ENCODE assay signal across 1 cellular context in genomic region chr3:10459954-10460754, GRCh38.
TF ChIP-seq lines count a peak whose summit lies in the region.

No MANE protein-coding gene starts in this region.

TF ChIP-seq in HepG2, 621 proteins besides CTCF, POLR2A, EP300 and RAD21 (continued from another document and continues in another):
- TF ChIP-seq ZNF136 (CRISPR knock-in tag; IDR thresholded peaks at IDR 0.05; ENCODE audit: low read depth), result 0 out of 2 replicates have a peak, but pooled peaks have one; percentile 56
- TF ChIP-seq PTBP1 (IDR thresholded peaks at IDR 0.05; ENCODE audit: low read depth, low read length, poor library complexity, severe bottlenecking), result no peak
- peak; percentile 92; the same call in 1 of the 2 replicates for TF ChIP-seq ZNF558 (CRISPR knock-in tag; IDR thresholded peaks at IDR 0.05; ENCODE audit: borderline replicate concordance)
- TF ChIP-seq ATF1 (CRISPR knock-in tag; IDR thresholded peaks at IDR 0.05), result no peak
- peak; percentile 78 for TF ChIP-seq SKIL (CRISPR knock-in tag; IDR thresholded peaks at IDR 0.05; ENCODE audit: borderline replicate concordance)
- TF ChIP-seq U2AF1 (optimal IDR thresholded peaks at IDR 0.05; ENCODE audit: low read depth, low read length), result no peak
- peak; percentile 99 for TF ChIP-seq ZNF431 (CRISPR knock-in tag; IDR thresholded peaks at IDR 0.05; ENCODE audit: borderline replicate concordance, low read depth)
- no peak for TF ChIP-seq CREBL2 (CRISPR knock-in tag; IDR thresholded peaks at IDR 0.05; ENCODE audit: borderline replicate concordance)
- no peak for TF ChIP-seq MLLT10 (CRISPR knock-in tag; IDR thresholded peaks at IDR 0.05)
- TF ChIP-seq ZNF563 (CRISPR knock-in tag; IDR thresholded peaks at IDR 0.05), result peak; percentile 98
- TF ChIP-seq ZNF784 (CRISPR knock-in tag; IDR thresholded peaks at IDR 0.05; ENCODE audit: borderline replicate concordance), result peak; percentile 82; the same call in 1 of the 2 replicates
- peak; percentile 65; the same call in 1 of the 2 replicates for TF ChIP-seq ZNF788 (CRISPR knock-in tag; IDR thresholded peaks at IDR 0.05; ENCODE audit: borderline replicate concordance)
- no peak for TF ChIP-seq SMAD1 (CRISPR knock-in tag; IDR thresholded peaks at IDR 0.05; ENCODE audit: borderline replicate concordance, low read depth)
- TF ChIP-seq TCF12 (IDR thresholded peaks at IDR 0.05), result no peak
- TF ChIP-seq TCF12 (CRISPR knock-in tag; IDR thresholded peaks at IDR 0.05), result no peak
- TF ChIP-seq FOXC1 (CRISPR knock-in tag; IDR thresholded peaks at IDR 0.05; ENCODE audit: borderline replicate concordance), result peak; percentile 91; the same call in 1 of the 2 replicates
- TF ChIP-seq LBX2 (CRISPR knock-in tag; IDR thresholded peaks at IDR 0.05; ENCODE audit: borderline replicate concordance), result peak; percentile 92; the same call in 1 of the 2 replicates
- peak; percentile 87 for TF ChIP-seq KLF12 (CRISPR knock-in tag; IDR thresholded peaks at IDR 0.05; ENCODE audit: borderline replicate concordance)
- TF ChIP-seq YY1 (IDR thresholded peaks at IDR 0.05; ENCODE audit: insufficient read depth, insufficient replicate concordance, low read depth, low read length), result no peak
- TF ChIP-seq SIX4 (CRISPR knock-in tag; IDR thresholded peaks at IDR 0.05), result peak; percentile 77; the same call in 1 of the 2 replicates
- TF ChIP-seq ZNF556 (CRISPR knock-in tag; IDR thresholded peaks at IDR 0.05; ENCODE audit: borderline replicate concordance), result no peak
- no peak for TF ChIP-seq ZNF143 (CRISPR knock-in tag; IDR thresholded peaks at IDR 0.05)
- TF ChIP-seq ZNF333 (CRISPR knock-in tag; IDR thresholded peaks at IDR 0.05; ENCODE audit: borderline replicate concordance), result no peak
- peak; percentile 90 for TF ChIP-seq ZNF670 (CRISPR knock-in tag; IDR thresholded peaks at IDR 0.05; ENCODE audit: borderline replicate concordance)
- TF ChIP-seq, protein P1, sequence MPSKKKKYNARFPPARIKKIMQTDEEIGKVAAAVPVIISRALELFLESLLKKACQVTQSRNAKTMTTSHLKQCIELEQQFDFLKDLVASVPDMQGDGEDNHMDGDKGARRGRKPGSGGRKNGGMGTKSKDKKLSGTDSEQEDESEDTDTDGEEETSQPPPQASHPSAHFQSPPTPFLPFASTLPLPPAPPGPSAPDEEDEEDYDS (CRISPR knock-in tag; IDR thresholded peaks at IDR 0.05), result peak; percentile 71
- peak; percentile 97 for TF ChIP-seq CERS6 (CRISPR knock-in tag; IDR thresholded peaks at IDR 0.05)
- TF ChIP-seq MAFF (IDR thresholded peaks at IDR 0.05; ENCODE audit: low read depth, low read length), result no peak
- TF ChIP-seq HES4 (CRISPR knock-in tag; IDR thresholded peaks at IDR 0.05; ENCODE audit: borderline replicate concordance), result peak; percentile 99
- peak; percentile 36; the same call in 1 of the 2 replicates for TF ChIP-seq ZNF121 (CRISPR knock-in tag; IDR thresholded peaks at IDR 0.05)
- TF ChIP-seq ZNF790 (CRISPR knock-in tag; IDR thresholded peaks at IDR 0.05; ENCODE audit: borderline replicate concordance), result peak; percentile 99; the same call in 1 of the 2 replicates
- TF ChIP-seq FOXA1 (IDR thresholded peaks at IDR 0.05), result no peak
- TF ChIP-seq FOXA1 (CRISPR knock-in tag; IDR thresholded peaks at IDR 0.05), result peak; percentile 24; the same call in 1 of the 2 replicates
- TF ChIP-seq STAT6 (CRISPR knock-in tag; IDR thresholded peaks at IDR 0.05; ENCODE audit: borderline replicate concordance), result no peak
- 0 out of 2 replicates have a peak, but pooled peaks have one; percentile 42 for TF ChIP-seq KDM1A (CRISPR knock-in tag; IDR thresholded peaks at IDR 0.05)
- TF ChIP-seq GLMP (CRISPR knock-in tag; IDR thresholded peaks at IDR 0.05; ENCODE audit: borderline replicate concordance), result peak; percentile 97
- TF ChIP-seq HOXA7 (CRISPR knock-in tag; IDR thresholded peaks at IDR 0.05), result peak; percentile 94; the same call in 1 of the 2 replicates
- no peak for TF ChIP-seq ZNF318 (CRISPR knock-in tag; IDR thresholded peaks at IDR 0.05)
- peak; percentile 15; the same call in 1 of the 2 replicates for TF ChIP-seq USF2 (IDR thresholded peaks at IDR 0.05; ENCODE audit: low read depth, low read length)
- peak; percentile 23; the same call in 1 of the 2 replicates for TF ChIP-seq USF2 (CRISPR knock-in tag; IDR thresholded peaks at IDR 0.05; ENCODE audit: borderline replicate concordance)
- no peak for TF ChIP-seq ARNT (IDR thresholded peaks at IDR 0.05)
